11 cellular contexts compared by ENCODE assay signal in genomic region chr11:129814244-129814992, GRCh38. TPM values are rescaled to one million over a fixed set of nuclear protein-coding genes. Genes with fewer than 3 reads are reported as not detected.
DNase-seq lines count a peak whose midpoint lies in the region; ATAC-seq lines count a peak whose summit lies in the region.
"Had no signal": no experiment of that assay in that cellular context is flagged by ENCODE, and none has a peak within 500 bp of the region (broad histone marks: within the 10 kb centered on the region; RNA-seq: fewer than 3 reads in every experiment).

No MANE protein-coding gene starts in this region.

- H3K79me1 ChIP-seq in trophoblast cell (ENCODE audit: low read length), result no peaks in the 10 kb centered on the region

- H3K4me3 ChIP-seq in Karpas-422 (ENCODE audit: low read length) (no peak overlapping the region), trophoblast cell (ENCODE audit: low read depth, low read length) (no peak overlapping the region)

- no peak overlapping the region for H4K91ac ChIP-seq in trophoblast cell (ENCODE audit: low read depth, low read length)

- H3K27ac ChIP-seq in Karpas-422 (ENCODE audit: low read length), result no peak overlapping the region
- H3K27ac ChIP-seq in trophoblast cell (ENCODE audit: low read depth, low read length), result no peak overlapping the region

- H2AK5ac ChIP-seq in trophoblast cell (ENCODE audit: low read length), result no peak overlapping the region

- H2AFZ ChIP-seq in Karpas-422 (ENCODE audit: low read length) (no peak overlapping the region), trophoblast cell (ENCODE audit: insufficient read depth, low read length, poor library complexity) (no peak overlapping the region)

- no peak overlapping the region for H2BK120ac ChIP-seq in trophoblast cell (ENCODE audit: insufficient read depth, low read length, poor library complexity)

- no peak overlapping the region for H2BK5ac ChIP-seq in trophoblast cell (ENCODE audit: low read depth, low read length, poor library complexity)

- peaks cover 3% of the 10 kb centered on the region for H3K9me3 Mint-ChIP-seq in activated naive CD8-positive, alpha-beta T cell treated with anti-CD3 and anti-CD28 coated beads, Interleukin-2, amount 10 ng/mL, durations not matched to agents 7 days and 5 days

- H4K20me1 ChIP-seq in Karpas-422 (ENCODE audit: insufficient read depth, low read depth, low read length), result no peaks in the 10 kb centered on the region

- peak; percentile 43 for DNase-seq in Karpas-422
- DNase-seq in activated CD4-positive, alpha-beta T cell treated with anti-CD3 and anti-CD28 coated beads, Interleukin-2, amount 50 U/mL, for 1 hour, result peak; percentile 82
- DNase-seq in activated naive CD8-positive, alpha-beta T cell treated with anti-CD3 and anti-CD28 coated beads, Interleukin-2, amount 10 ng/mL, durations not matched to agents 7 days and 5 days, result peak; percentile 65
- DNase-seq in stimulated activated CD4-positive, alpha-beta T cell treated with anti-CD3 and anti-CD28 coated beads, TNF-alpha, amount 100 ng/mL, for 4 hours (ENCODE audit: low read depth in 3 of 3), result peak; percentile 48 to 75 (median 52)
- no peak for DNase-seq in hepatic stellate cell (ENCODE audit: low spot score)
- no peak for DNase-seq in trophoblast cell
- no peak for DNase-seq in NCI-H1048 (lab: John Stamatoyannopoulos, UW)
- DNase-seq: DMS153, islet precursor cell had no signal

- H3K79me2 ChIP-seq in Karpas-422 (ENCODE audit: low read length) (no peaks in the 10 kb centered on the region), trophoblast cell (ENCODE audit: control insufficient read depth, insufficient read depth, low read length, poor library complexity) (no peaks in the 10 kb centered on the region)

- peak overlapping the region; percentile 51 for H3K4me3 Mint-ChIP-seq in activated naive CD8-positive, alpha-beta T cell treated with anti-CD3 and anti-CD28 coated beads, Interleukin-2, amount 10 ng/mL, durations not matched to agents 7 days and 5 days
- H3K4me3 Mint-ChIP-seq: dendritic cell treated with granulocyte-macrophage colony-stimulating factor and Interleukin-4, amounts not matched to agents 40 ng/mL and 50 ng/mL, for 4 days had no signal

- no peaks in the 10 kb centered on the region for H3K36me3 Mint-ChIP-seq in activated naive CD8-positive, alpha-beta T cell treated with anti-CD3 and anti-CD28 coated beads, Interleukin-2, amount 10 ng/mL, durations not matched to agents 7 days and 5 days

- H3K9ac ChIP-seq in Karpas-422 (ENCODE audit: low read length) (no peak overlapping the region), trophoblast cell (ENCODE audit: low read length) (no peak overlapping the region)

- no peaks in the 10 kb centered on the region for H3K9me2 ChIP-seq in Karpas-422 (replicated peaks; ENCODE audit: insufficient read depth, low read length)

- no peak overlapping the region for H3K18ac ChIP-seq in trophoblast cell (ENCODE audit: low read length)

- WGBS in trophoblast cell (ENCODE audit: extremely low coverage, insufficient coverage, insufficient read length), result no CpG with 5 or more reads among the region's 24 CpGs

- H3K4ac ChIP-seq in trophoblast cell (ENCODE audit: low read depth, low read length), result no peak overlapping the region

- POLR2A ChIA-PET in activated naive CD8-positive, alpha-beta T cell treated with anti-CD3 and anti-CD28 coated beads, Interleukin-2, amount 10 ng/mL, durations not matched to agents 7 days and 5 days (lab: Charles Lee), result interaction anchor here (1.3 kb wide), 1 partner anchor 188 kb away, joined by 4 read pairs; the partner anchor contains the start of gene PRDM10

- no peaks in the 10 kb centered on the region for H3K4me1 ChIP-seq in Karpas-422 (ENCODE audit: low read length)
- peaks cover 5 to 6% of the 10 kb centered on the region in 2 experiments for H3K4me1 ChIP-seq in trophoblast cell (ENCODE audit: control insufficient read depth in 1 of 2, insufficient read depth in 2 of 2, low read length in 2 of 2)

- H3K4me2 ChIP-seq in Karpas-422 (ENCODE audit: low read depth, low read length, poor library complexity, severe bottlenecking) (no peak overlapping the region), trophoblast cell (ENCODE audit: low read length) (no peak overlapping the region)

- H3K27me3 ChIP-seq in Karpas-422 (ENCODE audit: low read length) (no peaks in the 10 kb centered on the region), trophoblast cell (ENCODE audit: insufficient read depth, low read length) (peaks cover 9% of the 10 kb centered on the region)

- no peak overlapping the region for H3K23ac ChIP-seq in trophoblast cell (ENCODE audit: low read length)

- no peak overlapping the region for H3K14ac ChIP-seq in trophoblast cell (ENCODE audit: low read length)

- no peak overlapping the region for H4K12ac ChIP-seq in trophoblast cell (ENCODE audit: low read depth, low read length)

- peak; percentile 72 for ATAC-seq in activated naive CD8-positive, alpha-beta T cell treated with anti-CD3 and anti-CD28 coated beads, Interleukin-2, amount 10 ng/mL, durations not matched to agents 7 days and 5 days (ENCODE audit: low read depth)
- no peak for ATAC-seq in HG03108 (IDR thresholded peaks at IDR 0.05; ENCODE audit: unreplicated experiment)

- H2BK12ac ChIP-seq in trophoblast cell (ENCODE audit: low read length), result no peak overlapping the region

- H3K27ac Mint-ChIP-seq in activated naive CD8-positive, alpha-beta T cell treated with anti-CD3 and anti-CD28 coated beads, Interleukin-2, amount 10 ng/mL, durations not matched to agents 7 days and 5 days, result peak overlapping the region; percentile 47

- no peaks in the 10 kb centered on the region for H3K9me3 ChIP-seq in Karpas-422 (ENCODE audit: low read length)
- peaks cover 2% of the 10 kb centered on the region for H3K9me3 ChIP-seq in trophoblast cell (ENCODE audit: insufficient read depth, low read depth, low read length)

- H4K8ac ChIP-seq in trophoblast cell (ENCODE audit: low read depth, low read length), result no peak overlapping the region

- peaks cover 72% of the 10 kb centered on the region for H3K27me3 Mint-ChIP-seq in activated naive CD8-positive, alpha-beta T cell treated with anti-CD3 and anti-CD28 coated beads, Interleukin-2, amount 10 ng/mL, durations not matched to agents 7 days and 5 days

- no peaks in the 10 kb centered on the region for H3K36me3 ChIP-seq in Karpas-422 (ENCODE audit: insufficient read depth, low read length)
- no peaks in the 10 kb centered on the region for H3K36me3 ChIP-seq in trophoblast cell (ENCODE audit: control insufficient read depth in 1 of 2, insufficient read depth in 2 of 2, low read length in 2 of 2)

- H3K4me1 Mint-ChIP-seq in activated naive CD8-positive, alpha-beta T cell treated with anti-CD3 and anti-CD28 coated beads, Interleukin-2, amount 10 ng/mL, durations not matched to agents 7 days and 5 days, result peaks cover 28% of the 10 kb centered on the region

RNA-seq across cellular contexts. Expression of gene TMEM45B, which starts 1.2 kb away (rescaled TPM):
- not detected in 2 replicates for total RNA-seq in Karpas-422 (2014; rRNA removed; shearing (Covaris generic); ENCODE audit: low replicate concordance)
- total RNA-seq in activated naive CD8-positive, alpha-beta T cell treated with anti-CD3 and anti-CD28 coated beads, Interleukin-2, amount 10 ng/mL, durations not matched to agents 7 days and 5 days, result 1 to 10 TPM in 1 of 2 experiments, under 1 TPM in 1; 0.91 to 1.5 TPM
- 0.03 TPM in 1 of 2 replicates, not detected in the other for polyA plus RNA-seq in trophoblast cell (2013)

Comparison
In these comparisons a context has a peak if more than half of its experiments do, and no peak if none do; other contexts are left out.
1. DNase-seq: peak in Karpas-422 (single experiment), activated CD4-positive, alpha-beta T cell treated with anti-CD3 and anti-CD28 coated beads, Interleukin-2, amount 50 U/mL, for 1 hour (single experiment), activated naive CD8-positive, alpha-beta T cell treated with anti-CD3 and anti-CD28 coated beads, Interleukin-2, amount 10 ng/mL, durations not matched to agents 7 days and 5 days (single experiment) and stimulated activated CD4-positive, alpha-beta T cell treated with anti-CD3 and anti-CD28 coated beads, TNF-alpha, amount 100 ng/mL, for 4 hours (3 of 3); none in hepatic stellate cell (single experiment), trophoblast cell (0 of 2) and NCI-H1048 (single experiment).